14 cellular contexts compared by ENCODE assay signal in genomic region chr2:10977003-10977402, GRCh38.
DNase-seq lines count a peak whose midpoint lies in the region; ATAC-seq and TF ChIP-seq lines count a peak whose summit lies in the region.
"Had no signal": no experiment of that assay in that cellular context is flagged by ENCODE, and none has a peak within 500 bp of the region (broad histone marks: within the 10 kb centered on the region; RNA-seq: fewer than 3 reads in every experiment).

No MANE protein-coding gene starts in this region.

- no peak overlapping the region for H3K14ac ChIP-seq in IMR-90 (replicated peaks; ENCODE audit: low read depth, low read length)

- dilution Hi-C loops in IMR-90 (cut with HindIII; ENCODE audit: low sequenced_read_pairs, unreplicated experiment) = no loop called here

- no peak overlapping the region for H2BK5ac ChIP-seq in IMR-90 (ENCODE audit: low read depth, low read length, poor library complexity, severe bottlenecking)

- no peak overlapping the region; the same call in 1 of the 2 replicates for H3K23ac ChIP-seq in IMR-90 (ENCODE audit: low read depth, low read length)

- no peak for TF ChIP-seq CTCF in IMR-90 (conservative IDR thresholded peaks at IDR 0.05; ENCODE audit: low read depth, low read length)
- no peak for TF ChIP-seq CTCF in WTC11 (IDR thresholded peaks at IDR 0.05)

- CTCF ChIA-PET in IMR-90 (lab: Yijun Ruan, JAX) (interaction anchor here (1.2 to 1.3 kb wide), 2 partner anchors 19 to 147 kb away, joined by 3 to 4 read pairs; no protein-coding TSS in a partner anchor), WTC11 (lab: Charles Lee) (interaction anchor here (1.2 to 1.3 kb wide), 2 partner anchors 67 to 155 kb away, joined by 3 to 4 read pairs; a partner anchor contains a TSS)

- intact Hi-C loops in IMR-90 (cut with micrococcal nuclease) = no loop called here

- no peaks in the 10 kb centered on the region; the same call in 1 of the 2 replicates for H3K4me1 ChIP-seq in IMR-90 (ENCODE audit: control insufficient read depth, insufficient read depth, low read length)
- H3K4me1 ChIP-seq: prostate gland had no signal

- in situ Hi-C loops in IMR-90 (cut with MboI; ENCODE audit: low sequenced_read_pairs) = no loop called here

- H3K9ac ChIP-seq in IMR-90 (ENCODE audit: low read depth, low read length) = no peak overlapping the region

- peak; percentile 37 for DNase-seq in CMK (ENCODE audit: low read depth)
- peak; percentile 24 for DNase-seq in IMR-90
- no peak for DNase-seq in WTC11 (ENCODE audit: low spot score)
- peak; percentile 69 for DNase-seq in myocyte (ENCODE audit: low read depth)
- DNase-seq in NCI-H1694 treated with DMSO at 0.1 percent for 48 hours (lab: John Stamatoyannopoulos, UW) = no peak
- DNase-seq in inferior parietal cortex (ENCODE audit: extremely low spot score) = no peak
- DNase-seq: activated CD4-positive, alpha-beta T cell treated with anti-CD3 and anti-CD28 coated beads, Interleukin-2, amount 10 ng/mL, durations not matched to agents 7 days and 5 days; CD8-positive, alpha-beta T cell; stimulated activated CD4-positive, alpha-beta T cell treated with anti-CD3 and anti-CD28 coated beads, Interleukin-4, amount 100 ng/mL, for 24 hours; stimulated activated naive CD4-positive, alpha-beta T cell treated with Interleukin-2 at 50 U/mL for 16 hours had no signal

- H3K9me1 ChIP-seq in IMR-90 (ENCODE audit: insufficient read depth, low read length) = no peaks in the 10 kb centered on the region

- 0 out of 2 replicates have a peak overlapping the region, but pooled peaks have one; percentile 19 for H3K4ac ChIP-seq in IMR-90 (ENCODE audit: low read depth, low read length)

- H3K4me1 Mint-ChIP-seq in WTC11 = peaks cover 44% of the 10 kb centered on the region
- H3K4me1 Mint-ChIP-seq: activated CD4-positive, alpha-beta T cell treated with anti-CD3 and anti-CD28 coated beads, Interleukin-2, amount 10 ng/mL, durations not matched to agents 7 days and 5 days; memory B cell had no signal

- H3K18ac ChIP-seq in IMR-90 (ENCODE audit: low read depth, low read length) = no peak overlapping the region

- peak overlapping the region; percentile 12; the same call in 1 of the 2 replicates for H3K4me2 ChIP-seq in IMR-90 (ENCODE audit: low read depth, low read length)

- H4K20me1 ChIP-seq in IMR-90 (ENCODE audit: insufficient read depth, low read length) = no peaks in the 10 kb centered on the region

- H4K8ac ChIP-seq in IMR-90 (ENCODE audit: low read depth in 2 of 2, low read length in 2 of 2) = peak overlapping the region in 1 of 2 experiments; percentile 74; a peak in 1 of 4 replicates

- H2BK20ac ChIP-seq in IMR-90 (ENCODE audit: low read depth, low read length) = no peak overlapping the region

- H3K27ac Mint-ChIP-seq in WTC11 = no peak overlapping the region
- H3K27ac Mint-ChIP-seq: activated CD4-positive, alpha-beta T cell treated with anti-CD3 and anti-CD28 coated beads, Interleukin-2, amount 10 ng/mL, durations not matched to agents 7 days and 5 days; CD8-positive, alpha-beta T cell; memory B cell had no signal

- BruUV-seq in IMR-90 (replicated peaks; lab: Mats Ljungman, UMichigan) = no TSS peak

- H2BK15ac ChIP-seq in IMR-90 (ENCODE audit: low read depth, low read length) = no peak overlapping the region

- H2AK9ac ChIP-seq in IMR-90 (replicated peaks; ENCODE audit: low read depth, low read length, poor library complexity) = peak overlapping the region; percentile 33

- no peaks in the 10 kb centered on the region for H3K27me3 ChIP-seq in IMR-90 (ENCODE audit: control insufficient read depth, insufficient read depth, low read length)

- no peak overlapping the region for H2AK5ac ChIP-seq in IMR-90 (ENCODE audit: low read depth, low read length)

- no peak for TF ChIP-seq POLR2A in IMR-90 (IDR thresholded peaks at IDR 0.05; ENCODE audit: low read depth, low read length)

- POLR2A ChIA-PET in IMR-90 (lab: Charles Lee; ENCODE audit: unreplicated experiment) = no interaction called here
- POLR2A ChIA-PET in WTC11 (lab: Charles Lee) = no interaction called here

- no peaks in the 10 kb centered on the region for H3K9me3 ChIP-seq in IMR-90 (ENCODE audit: control insufficient read depth, insufficient read depth, low read length)
- H3K9me3 ChIP-seq: prostate gland had no signal

- H3K56ac ChIP-seq in IMR-90 (ENCODE audit: extremely low read depth, insufficient read depth, low read length) = no peak overlapping the region

- no peak overlapping the region for H3K4me3 ChIP-seq in IMR-90 (ENCODE audit: insufficient read depth, low read depth, low read length)
- H3K4me3 ChIP-seq: prostate gland had no signal

- TF ChIP-seq RAD21 in IMR-90 (IDR thresholded peaks at IDR 0.05; ENCODE audit: low read length) = no peak

- H3K36me3 Mint-ChIP-seq in WTC11 = no peaks in the 10 kb centered on the region
- H3K36me3 Mint-ChIP-seq: CD8-positive, alpha-beta T cell; memory B cell had no signal

- 0 out of 2 replicates have a peak overlapping the region, but pooled peaks have one; percentile 22 for H2BK120ac ChIP-seq in IMR-90 (ENCODE audit: low read depth, low read length)

- H3K27me3 Mint-ChIP-seq in WTC11 (ENCODE audit: low read depth) = no peaks in the 10 kb centered on the region

- H3K79me1 ChIP-seq in IMR-90 (ENCODE audit: low read depth in 1 of 2, low read length in 2 of 2) = no peaks in the 10 kb centered on the region

- no peak overlapping the region for H3K4me3 Mint-ChIP-seq in WTC11
- H3K4me3 Mint-ChIP-seq: activated CD4-positive, alpha-beta T cell treated with anti-CD3 and anti-CD28 coated beads, Interleukin-2, amount 10 ng/mL, durations not matched to agents 7 days and 5 days; CD8-positive, alpha-beta T cell; memory B cell had no signal

- H3K36me3 ChIP-seq in IMR-90 (ENCODE audit: control insufficient read depth, insufficient read depth, low read length) = no peaks in the 10 kb centered on the region
- H3K36me3 ChIP-seq: prostate gland had no signal

- peaks cover 8% of the 10 kb centered on the region for H3K9me3 Mint-ChIP-seq in WTC11
- H3K9me3 Mint-ChIP-seq: activated CD4-positive, alpha-beta T cell treated with anti-CD3 and anti-CD28 coated beads, Interleukin-2, amount 10 ng/mL, durations not matched to agents 7 days and 5 days; CD8-positive, alpha-beta T cell; memory B cell had no signal

- no peak overlapping the region for H4K91ac ChIP-seq in IMR-90 (ENCODE audit: insufficient read depth, low read depth, low read length)

- peak overlapping the region; percentile 89 for H2AFZ ChIP-seq in IMR-90 (replicated peaks; ENCODE audit: low read length, poor library complexity)

- H3K27ac ChIP-seq in IMR-90 (ENCODE audit: insufficient read depth, low read length) = no peak overlapping the region
- H3K27ac ChIP-seq: prostate gland had no signal

- WGBS in IMR-90 (ENCODE audit: extremely low coverage in 2 of 2, insufficient read length in 1 of 2), 2 experiments = 17% methylated on average over 1 of the region's 9 CpGs; no CpG with 5 or more reads in 1 of the 2 experiments

- peak; percentile 37; the same call in 1 of the 2 replicates for ATAC-seq in IMR-90 (ENCODE audit: low read depth)
- ATAC-seq in WTC11 = peak; percentile 52
- no peak for ATAC-seq in GM19351 (IDR thresholded peaks at IDR 0.05; ENCODE audit: unreplicated experiment)
- ATAC-seq in GM18907 (IDR thresholded peaks at IDR 0.05; ENCODE audit: unreplicated experiment) = no peak
- ATAC-seq: CD8-positive, alpha-beta T cell had no signal

- no peak overlapping the region for H4K5ac ChIP-seq in IMR-90 (ENCODE audit: low read depth, low read length)

TF ChIP-seq in IMR-90, 13 proteins besides CTCF, POLR2A, EP300 and RAD21:
- TF ChIP-seq CEBPB (IDR thresholded peaks at IDR 0.05; ENCODE audit: low read depth, low read length) (0 out of 2 replicates have a peak, but pooled peaks have one; percentile 31), MAFK (IDR thresholded peaks at IDR 0.05; ENCODE audit: low read depth, low read length) (no peak)

TF ChIP-seq in WTC11, 78 proteins besides CTCF, POLR2A, EP300 and RAD21 (continues in another document):
- TF ChIP-seq ATF6 (CRISPR knock-in tag; IDR thresholded peaks at IDR 0.05) (no peak), CREM (CRISPR knock-in tag; IDR thresholded peaks at IDR 0.05) (no peak)

Comparison
In these comparisons a context has a peak if more than half of its experiments do, and no peak if none do; other contexts are left out.
1. DNase-seq: peak in CMK (single experiment), IMR-90 (single experiment) and myocyte (single experiment); none in WTC11 (single experiment), NCI-H1694 treated with DMSO at 0.1 percent for 48 hours (single experiment) and inferior parietal cortex (single experiment).
2. ATAC-seq: peak in IMR-90 (single experiment) and WTC11 (single experiment); none in GM19351 (single experiment) and GM18907 (single experiment).